Comparison of ENCODE assay signal across 1 cellular context in genomic region chr7:74477188-74477587, GRCh38.
TF ChIP-seq lines count a peak whose summit lies in the region.

No MANE protein-coding gene starts in this region.

TF ChIP-seq in GM23338, 12 proteins besides CTCF, POLR2A, EP300 and RAD21 (continued from another document):
- TF ChIP-seq ZNF462 (CRISPR knock-in tag; IDR thresholded peaks at IDR 0.05), result no peak
- TF ChIP-seq STAT1 (IDR thresholded peaks at IDR 0.05; ENCODE audit: unreplicated experiment), result no peak
- TF ChIP-seq EZH2phosphoT487 (IDR thresholded peaks at IDR 0.05; ENCODE audit: unreplicated experiment), result no peak
- TF ChIP-seq EZH2 (IDR thresholded peaks at IDR 0.05; ENCODE audit: low read depth, unreplicated experiment), result no peak
- no peak for TF ChIP-seq ZNF114 (CRISPR knock-in tag; IDR thresholded peaks at IDR 0.05)
- no peak for TF ChIP-seq JUNB (IDR thresholded peaks at IDR 0.05; ENCODE audit: unreplicated experiment)
